Comparison of ENCODE assay signal across 8 cellular contexts in the genomic region with DNA sequence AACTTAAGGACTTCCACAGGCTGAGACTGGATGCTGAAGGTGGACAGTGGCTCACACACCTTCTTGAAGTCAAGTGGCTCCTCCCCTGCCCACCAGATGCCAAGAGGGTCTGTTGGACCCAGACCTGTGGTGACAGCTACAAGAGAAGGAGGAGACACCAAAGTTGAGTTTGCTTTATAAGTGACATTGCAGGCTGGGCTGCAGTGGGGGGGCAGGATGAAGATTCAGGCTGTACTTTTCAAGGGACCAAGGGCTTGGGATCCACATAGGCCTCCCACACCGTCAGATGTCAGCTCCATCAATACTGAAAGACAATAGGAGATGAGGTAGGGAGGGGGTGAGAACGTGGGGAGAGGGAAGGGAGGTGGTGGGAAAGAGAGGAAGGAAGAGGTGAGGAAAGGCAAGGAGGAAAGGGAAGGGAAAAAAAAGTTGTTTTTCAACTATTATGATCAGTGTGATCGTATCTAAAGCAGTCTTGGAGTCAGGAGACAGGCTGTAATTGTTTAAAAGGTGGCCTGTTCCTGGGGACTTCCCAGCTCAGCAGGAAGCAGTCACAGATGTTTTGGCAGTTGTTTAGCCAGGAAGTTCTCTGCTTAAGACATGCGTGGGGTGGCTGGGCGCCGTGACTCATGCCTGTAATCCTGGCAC.
A peak's percentile ranks its signal among the peaks of the same experiment; 100 is the strongest.
DNase-seq lines count a peak whose midpoint lies in the region; ATAC-seq, FAIRE-seq and TF ChIP-seq lines count a peak whose summit lies in the region.

No MANE protein-coding gene starts in this region.

- 42 to 57% (median 45%) methylated on average over 6 of the region's 6 CpGs for WGBS in small intestine, 3 donors

- H4K20me1 ChIP-seq in SU-DHL-6 (ENCODE audit: low read depth, low read length) = no peaks in the 10 kb centered on the region

- H3K79me2 ChIP-seq in SU-DHL-6 (ENCODE audit: insufficient read depth, low read length) = peaks cover 22% of the 10 kb centered on the region; the same call in 1 of the 2 replicates

- H3K9me3 ChIP-seq in SU-DHL-6 (ENCODE audit: insufficient read depth, low read length) (no peaks in the 10 kb centered on the region), small intestine (ENCODE audit: control insufficient read depth, low read depth) (no peaks in the 10 kb centered on the region)

- H3K36me3 ChIP-seq in SU-DHL-6 (ENCODE audit: low read length) = no peaks in the 10 kb centered on the region
- H3K36me3 ChIP-seq in small intestine (ENCODE audit: control insufficient read depth in 2 of 2, insufficient read depth in 2 of 2, low read length in 2 of 2) = no peaks in the 10 kb centered on the region

- peak; percentile 78 for DNase-seq in EL
- DNase-seq in activated naive CD8-positive, alpha-beta T cell treated with anti-CD3 and anti-CD28 coated beads, Interleukin-2, amount 50 U/mL, for 16 hours (ENCODE audit: low read depth, low spot score) = peak; percentile 43
- DNase-seq in kidney glomerular epithelial cell (lab: John Stamatoyannopoulos, UW) = peak; percentile 17
- DNase-seq in stimulated activated CD4-positive, alpha-beta T cell treated with anti-CD3 and anti-CD28 coated beads, Interleukin-4, amount 100 ng/mL, for 48 hours (ENCODE audit: low read depth in 2 of 2) = peak; percentile 35 to 55
- no peak for DNase-seq in NCI-H526 (lab: John Stamatoyannopoulos, UW)
- no peak for DNase-seq in small intestine

- H3K4me3 ChIP-seq in SU-DHL-6 (ENCODE audit: insufficient read depth, low read length, poor library complexity, severe bottlenecking) = no peak overlapping the region
- no peak overlapping the region for H3K4me3 ChIP-seq in small intestine (ENCODE audit: low read depth in 1 of 2, low read length in 2 of 2)

- H3F3A ChIP-seq in SU-DHL-6 (ENCODE audit: insufficient read depth) = peaks cover 11% of the 10 kb centered on the region

- H3K4me1 ChIP-seq in small intestine (ENCODE audit: control insufficient read depth in 2 of 2, insufficient read depth in 1 of 2, low read depth in 1 of 2, low read length in 1 of 2) = no peaks in the 10 kb centered on the region

- H3K9ac ChIP-seq in SU-DHL-6 (ENCODE audit: low read length) = peak overlapping the region; percentile 26

- H3K9me2 ChIP-seq in SU-DHL-6 (replicated peaks; ENCODE audit: insufficient read depth, low read length) = no peaks in the 10 kb centered on the region

- peak overlapping the region; percentile 54 for H3K27ac ChIP-seq in SU-DHL-6 (ENCODE audit: low read depth, low read length)
- H3K27ac ChIP-seq in small intestine (ENCODE audit: low read depth in 1 of 2, low read length in 1 of 2) = peak overlapping the region in 1 of 2 donors; percentile 82

- peak; percentile 93 for ATAC-seq in HG02759 (IDR thresholded peaks at IDR 0.05; ENCODE audit: unreplicated experiment)

- no peak for FAIRE-seq in small intestine (lab: Jason Lieb, UNC)

- TF ChIP-seq CTCF in SU-DHL-6 (IDR thresholded peaks at IDR 0.05; ENCODE audit: insufficient read depth, low read length, poor library complexity, severe bottlenecking) = no peak

- H2AFZ ChIP-seq in SU-DHL-6 (ENCODE audit: low read depth, low read length, severe bottlenecking) = no peak overlapping the region

- no peaks in the 10 kb centered on the region for H3K27me3 ChIP-seq in SU-DHL-6 (ENCODE audit: low read length)
- no peaks in the 10 kb centered on the region for H3K27me3 ChIP-seq in small intestine (ENCODE audit: control insufficient read depth in 2 of 2, insufficient read depth in 2 of 2, low read length in 2 of 2)

- H3K4me2 ChIP-seq in SU-DHL-6 (ENCODE audit: low read depth, low read length, poor library complexity, severe bottlenecking) = peak overlapping the region; percentile 4

Comparison
In these comparisons a context has a peak if more than half of its experiments do, and no peak if none do; other contexts are left out.
1. DNase-seq: peak in EL (single experiment), activated naive CD8-positive, alpha-beta T cell treated with anti-CD3 and anti-CD28 coated beads, Interleukin-2, amount 50 U/mL, for 16 hours (single experiment), kidney glomerular epithelial cell (single experiment) and stimulated activated CD4-positive, alpha-beta T cell treated with anti-CD3 and anti-CD28 coated beads, Interleukin-4, amount 100 ng/mL, for 48 hours (2 of 2); none in NCI-H526 (0 of 2) and small intestine (single experiment).